Comparison of ENCODE assay signal across 1 cellular context in the genomic region with DNA sequence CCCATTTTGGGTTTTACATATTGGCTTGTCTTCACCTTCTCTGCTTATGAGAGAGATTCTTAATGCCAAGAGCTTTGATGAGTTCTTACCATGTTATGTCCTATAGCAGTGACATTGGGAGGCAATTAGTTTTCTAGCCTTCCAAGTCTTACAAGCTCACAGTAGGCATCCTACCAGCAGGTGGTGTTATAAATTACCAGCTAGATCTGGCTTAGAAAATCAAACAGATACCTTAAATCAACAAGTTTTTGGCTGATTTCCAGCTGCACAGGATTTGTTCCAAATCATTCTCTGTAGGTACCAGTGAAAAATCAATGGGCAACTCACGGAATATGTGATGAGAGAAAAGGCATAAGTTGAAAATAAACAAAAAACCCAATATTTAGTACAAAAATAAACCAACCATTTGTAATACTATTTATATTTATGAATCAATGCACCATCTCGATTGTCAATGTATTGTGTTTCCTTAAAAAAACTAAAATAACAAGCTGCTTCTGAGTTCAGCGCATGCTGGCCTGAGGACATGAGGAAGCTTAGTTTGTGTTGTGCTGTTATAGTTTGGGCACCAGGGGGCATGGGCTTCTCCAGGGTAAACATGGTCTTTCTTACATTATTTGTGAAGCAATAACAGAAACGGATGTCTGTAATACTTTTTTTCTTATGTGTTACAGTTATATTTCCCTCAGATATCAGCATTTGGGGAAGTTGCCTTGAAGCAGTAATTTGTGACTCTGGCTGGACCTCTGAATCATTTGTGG.
TF ChIP-seq lines count a peak whose summit lies in the region.

No MANE protein-coding gene starts in this region.

TF ChIP-seq in GM23338, 12 proteins besides CTCF, POLR2A, EP300 and RAD21:
- TF ChIP-seq, protein P1, sequence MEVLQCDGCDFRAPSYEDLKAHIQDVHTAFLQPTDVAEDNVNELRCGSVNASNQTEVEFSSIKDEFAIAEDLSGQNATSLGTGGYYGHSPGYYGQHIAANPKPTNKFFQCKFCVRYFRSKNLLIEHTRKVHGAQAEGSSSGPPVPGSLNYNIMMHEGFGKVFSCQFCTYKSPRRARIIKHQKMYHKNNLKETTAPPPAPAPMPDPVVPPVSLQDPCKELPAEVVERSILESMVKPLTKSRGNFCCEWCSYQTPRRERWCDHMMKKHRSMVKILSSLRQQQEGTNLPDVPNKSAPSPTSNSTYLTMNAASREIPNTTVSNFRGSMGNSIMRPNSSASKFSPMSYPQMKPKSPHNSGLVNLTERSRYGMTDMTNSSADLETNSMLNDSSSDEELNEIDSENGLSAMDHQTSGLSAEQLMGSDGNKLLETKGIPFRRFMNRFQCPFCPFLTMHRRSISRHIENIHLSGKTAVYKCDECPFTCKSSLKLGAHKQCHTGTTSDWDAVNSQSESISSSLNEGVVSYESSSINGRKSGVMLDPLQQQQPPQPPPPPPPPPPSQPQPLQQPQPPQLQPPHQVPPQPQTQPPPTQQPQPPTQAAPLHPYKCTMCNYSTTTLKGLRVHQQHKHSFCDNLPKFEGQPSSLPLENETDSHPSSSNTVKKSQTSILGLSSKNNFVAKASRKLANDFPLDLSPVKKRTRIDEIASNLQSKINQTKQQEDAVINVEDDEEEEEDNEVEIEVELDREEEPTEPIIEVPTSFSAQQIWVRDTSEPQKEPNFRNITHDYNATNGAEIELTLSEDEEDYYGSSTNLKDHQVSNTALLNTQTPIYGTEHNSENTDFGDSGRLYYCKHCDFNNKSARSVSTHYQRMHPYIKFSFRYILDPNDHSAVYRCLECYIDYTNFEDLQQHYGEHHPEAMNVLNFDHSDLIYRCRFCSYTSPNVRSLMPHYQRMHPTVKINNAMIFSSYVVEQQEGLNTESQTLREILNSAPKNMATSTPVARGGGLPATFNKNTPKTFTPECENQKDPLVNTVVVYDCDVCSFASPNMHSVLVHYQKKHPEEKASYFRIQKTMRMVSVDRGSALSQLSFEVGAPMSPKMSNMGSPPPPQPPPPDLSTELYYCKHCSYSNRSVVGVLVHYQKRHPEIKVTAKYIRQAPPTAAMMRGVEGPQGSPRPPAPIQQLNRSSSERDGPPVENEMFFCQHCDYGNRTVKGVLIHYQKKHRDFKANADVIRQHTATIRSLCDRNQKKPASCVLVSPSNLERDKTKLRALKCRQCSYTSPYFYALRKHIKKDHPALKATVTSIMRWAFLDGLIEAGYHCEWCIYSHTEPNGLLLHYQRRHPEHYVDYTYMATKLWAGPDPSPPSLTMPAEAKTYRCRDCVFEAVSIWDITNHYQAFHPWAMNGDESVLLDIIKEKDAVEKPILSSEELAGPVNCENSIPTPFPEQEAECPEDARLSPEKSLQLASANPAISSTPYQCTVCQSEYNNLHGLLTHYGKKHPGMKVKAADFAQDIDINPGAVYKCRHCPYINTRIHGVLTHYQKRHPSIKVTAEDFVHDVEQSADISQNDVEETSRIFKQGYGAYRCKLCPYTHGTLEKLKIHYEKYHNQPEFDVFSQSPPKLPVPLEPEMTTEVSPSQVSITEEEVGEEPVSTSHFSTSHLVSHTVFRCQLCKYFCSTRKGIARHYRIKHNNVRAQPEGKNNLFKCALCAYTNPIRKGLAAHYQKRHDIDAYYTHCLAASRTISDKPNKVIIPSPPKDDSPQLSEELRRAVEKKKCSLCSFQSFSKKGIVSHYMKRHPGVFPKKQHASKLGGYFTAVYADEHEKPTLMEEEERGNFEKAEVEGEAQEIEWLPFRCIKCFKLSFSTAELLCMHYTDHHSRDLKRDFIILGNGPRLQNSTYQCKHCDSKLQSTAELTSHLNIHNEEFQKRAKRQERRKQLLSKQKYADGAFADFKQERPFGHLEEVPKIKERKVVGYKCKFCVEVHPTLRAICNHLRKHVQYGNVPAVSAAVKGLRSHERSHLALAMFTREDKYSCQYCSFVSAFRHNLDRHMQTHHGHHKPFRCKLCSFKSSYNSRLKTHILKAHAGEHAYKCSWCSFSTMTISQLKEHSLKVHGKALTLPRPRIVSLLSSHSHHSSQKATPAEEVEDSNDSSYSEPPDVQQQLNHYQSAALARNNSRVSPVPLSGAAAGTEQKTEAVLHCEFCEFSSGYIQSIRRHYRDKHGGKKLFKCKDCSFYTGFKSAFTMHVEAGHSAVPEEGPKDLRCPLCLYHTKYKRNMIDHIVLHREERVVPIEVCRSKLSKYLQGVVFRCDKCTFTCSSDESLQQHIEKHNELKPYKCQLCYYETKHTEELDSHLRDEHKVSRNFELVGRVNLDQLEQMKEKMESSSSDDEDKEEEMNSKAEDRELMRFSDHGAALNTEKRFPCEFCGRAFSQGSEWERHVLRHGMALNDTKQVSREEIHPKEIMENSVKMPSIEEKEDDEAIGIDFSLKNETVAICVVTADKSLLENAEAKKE (CRISPR knock-in tag; IDR thresholded peaks at IDR 0.05), result no peak
- no peak for TF ChIP-seq ZNF331 (CRISPR knock-in tag; IDR thresholded peaks at IDR 0.05; ENCODE audit: low read depth)
- TF ChIP-seq JUNB (IDR thresholded peaks at IDR 0.05; ENCODE audit: unreplicated experiment), result no peak
- no peak for TF ChIP-seq NANOG (IDR thresholded peaks at IDR 0.05; ENCODE audit: borderline replicate concordance)
- no peak for TF ChIP-seq POLR2AphosphoS5 (IDR thresholded peaks at IDR 0.05; ENCODE audit: low read depth)
- TF ChIP-seq, protein P2, sequence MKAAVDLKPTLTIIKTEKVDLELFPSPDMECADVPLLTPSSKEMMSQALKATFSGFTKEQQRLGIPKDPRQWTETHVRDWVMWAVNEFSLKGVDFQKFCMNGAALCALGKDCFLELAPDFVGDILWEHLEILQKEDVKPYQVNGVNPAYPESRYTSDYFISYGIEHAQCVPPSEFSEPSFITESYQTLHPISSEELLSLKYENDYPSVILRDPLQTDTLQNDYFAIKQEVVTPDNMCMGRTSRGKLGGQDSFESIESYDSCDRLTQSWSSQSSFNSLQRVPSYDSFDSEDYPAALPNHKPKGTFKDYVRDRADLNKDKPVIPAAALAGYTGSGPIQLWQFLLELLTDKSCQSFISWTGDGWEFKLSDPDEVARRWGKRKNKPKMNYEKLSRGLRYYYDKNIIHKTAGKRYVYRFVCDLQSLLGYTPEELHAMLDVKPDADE (IDR thresholded peaks at IDR 0.05), result no peak
- TF ChIP-seq EZH2phosphoT487 (IDR thresholded peaks at IDR 0.05; ENCODE audit: unreplicated experiment), result no peak
- no peak for TF ChIP-seq ZNF114 (CRISPR knock-in tag; IDR thresholded peaks at IDR 0.05)
- TF ChIP-seq, protein P3, sequence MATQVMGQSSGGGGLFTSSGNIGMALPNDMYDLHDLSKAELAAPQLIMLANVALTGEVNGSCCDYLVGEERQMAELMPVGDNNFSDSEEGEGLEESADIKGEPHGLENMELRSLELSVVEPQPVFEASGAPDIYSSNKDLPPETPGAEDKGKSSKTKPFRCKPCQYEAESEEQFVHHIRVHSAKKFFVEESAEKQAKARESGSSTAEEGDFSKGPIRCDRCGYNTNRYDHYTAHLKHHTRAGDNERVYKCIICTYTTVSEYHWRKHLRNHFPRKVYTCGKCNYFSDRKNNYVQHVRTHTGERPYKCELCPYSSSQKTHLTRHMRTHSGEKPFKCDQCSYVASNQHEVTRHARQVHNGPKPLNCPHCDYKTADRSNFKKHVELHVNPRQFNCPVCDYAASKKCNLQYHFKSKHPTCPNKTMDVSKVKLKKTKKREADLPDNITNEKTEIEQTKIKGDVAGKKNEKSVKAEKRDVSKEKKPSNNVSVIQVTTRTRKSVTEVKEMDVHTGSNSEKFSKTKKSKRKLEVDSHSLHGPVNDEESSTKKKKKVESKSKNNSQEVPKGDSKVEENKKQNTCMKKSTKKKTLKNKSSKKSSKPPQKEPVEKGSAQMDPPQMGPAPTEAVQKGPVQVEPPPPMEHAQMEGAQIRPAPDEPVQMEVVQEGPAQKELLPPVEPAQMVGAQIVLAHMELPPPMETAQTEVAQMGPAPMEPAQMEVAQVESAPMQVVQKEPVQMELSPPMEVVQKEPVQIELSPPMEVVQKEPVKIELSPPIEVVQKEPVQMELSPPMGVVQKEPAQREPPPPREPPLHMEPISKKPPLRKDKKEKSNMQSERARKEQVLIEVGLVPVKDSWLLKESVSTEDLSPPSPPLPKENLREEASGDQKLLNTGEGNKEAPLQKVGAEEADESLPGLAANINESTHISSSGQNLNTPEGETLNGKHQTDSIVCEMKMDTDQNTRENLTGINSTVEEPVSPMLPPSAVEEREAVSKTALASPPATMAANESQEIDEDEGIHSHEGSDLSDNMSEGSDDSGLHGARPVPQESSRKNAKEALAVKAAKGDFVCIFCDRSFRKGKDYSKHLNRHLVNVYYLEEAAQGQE (IDR thresholded peaks at IDR 0.05; ENCODE audit: unreplicated experiment), result no peak
- TF ChIP-seq EZH2 (IDR thresholded peaks at IDR 0.05; ENCODE audit: low read depth, unreplicated experiment), result no peak
- no peak for TF ChIP-seq CREB1 (CRISPR knock-in tag; IDR thresholded peaks at IDR 0.05; ENCODE audit: low read depth)
- TF ChIP-seq STAT1 (IDR thresholded peaks at IDR 0.05; ENCODE audit: unreplicated experiment), result no peak
